In genomic region chr1:210260087-210260486, GRCh38 we compare ENCODE assay signal across 19 cellular contexts. TPM values are rescaled to one million over a fixed set of nuclear protein-coding genes. Genes with fewer than 3 reads are reported as not detected.
DNase-seq lines count a peak whose midpoint lies in the region; ATAC-seq, FAIRE-seq and TF ChIP-seq lines count a peak whose summit lies in the region.
"Had no signal": no experiment of that assay in that cellular context is flagged by ENCODE, and none has a peak within 500 bp of the region (broad histone marks: within the 10 kb centered on the region; RNA-seq: fewer than 3 reads in every experiment).

No MANE protein-coding gene starts in this region.

- H3K36me3 ChIP-seq in heart right ventricle (no peaks in the 10 kb centered on the region), MG63 (no peaks in the 10 kb centered on the region), H1 (ENCODE audit: control insufficient read depth in 2 of 4, insufficient read depth in 4 of 4, low read length in 3 of 4) (no peaks in the 10 kb centered on the region), suprapubic skin (no peaks in the 10 kb centered on the region)
- H3K36me3 ChIP-seq: esophagus muscularis mucosa, tibial artery had no signal

- H4K5ac ChIP-seq in H1 (ENCODE audit: insufficient read length, low read depth, low read length) = no peak overlapping the region

- CTCF ChIA-PET in H1 (lab: Charles Lee; ENCODE audit: partially characterized antibody) = interaction anchor here (0.8 to 1.9 kb wide), 4 partner anchors 12 to 33 kb away, joined by 3 to 4 read pairs (median 3); no protein-coding TSS in a partner anchor

- no peaks in the 10 kb centered on the region for H4K20me1 ChIP-seq in H1 (replicated peaks in 1 of 2; ENCODE audit: control insufficient read depth in 1 of 2, insufficient read depth in 2 of 2, low read length in 2 of 2)

- H2BK120ac ChIP-seq in H1 (replicated peaks; ENCODE audit: low read depth, low read length) = no peak overlapping the region

- H4K91ac ChIP-seq in H1 (replicated peaks; ENCODE audit: insufficient read length, low read length) = no peak overlapping the region

- H3K4me2 ChIP-seq in H1 (ENCODE audit: insufficient read depth in 1 of 2, low read depth in 2 of 2, low read length in 2 of 2) = no peak overlapping the region

- no peak overlapping the region for H3K9ac ChIP-seq in H1 (replicated peaks in 1 of 4; ENCODE audit: extremely low read depth in 1 of 4, low read depth in 3 of 4, low read length in 3 of 4)

- H3K14ac ChIP-seq in H1 (ENCODE audit: insufficient read length) = no peak overlapping the region

- POLR2A ChIA-PET in H1 (lab: Charles Lee; ENCODE audit: partially characterized antibody) = interaction anchor here (1.1 to 3.8 kb wide), 4 partner anchors 8 to 114 kb away, joined by 3 to 24 read pairs (median 5); no protein-coding TSS in a partner anchor

- TF ChIP-seq POLR2A in H1 (IDR thresholded peaks at IDR 0.05; ENCODE audit: control extremely low read depth in 1 of 2, low read depth in 2 of 2, low read length in 2 of 2) (no peak), suprapubic skin (IDR thresholded peaks at IDR 0.05) (no peak)

- H4K8ac ChIP-seq in H1 (ENCODE audit: extremely low read depth, insufficient read depth, low read length) = no peak overlapping the region

- no peaks in the 10 kb centered on the region for H3K79me2 ChIP-seq in H1 (ENCODE audit: control insufficient read depth in 1 of 2, insufficient read depth in 2 of 2, low read length in 2 of 2)

- no peak for FAIRE-seq in H1 (lab: Jason Lieb, UNC)
- no peak for FAIRE-seq in RCC 7860 (lab: Jason Lieb, UNC)
- FAIRE-seq: small intestine had no signal

- ATAC-seq in heart right ventricle = no peak
- no peak for ATAC-seq in left cardiac atrium
- ATAC-seq in HG03135 (IDR thresholded peaks at IDR 0.05; ENCODE audit: unreplicated experiment) = no peak
- ATAC-seq: left colon; natural killer cell treated with Interleukin-12 subunit alpha and Interleukin-12 subunit beta and Interleukin-15 and Interleukin-18, amount 100 ng/mL, for 72 hours had no signal

- TF ChIP-seq RAD21 in H1 (IDR thresholded peaks at IDR 0.05 in 1 of 2, conservative IDR thresholded peaks at IDR 0.05 in 1 of 2; ENCODE audit: low read depth in 2 of 2, low read length in 2 of 2) = no peak

- TF ChIP-seq EP300 in H1 (IDR thresholded peaks at IDR 0.05; ENCODE audit: borderline replicate concordance in 1 of 2, low read depth in 2 of 2, low read length in 2 of 2) = no peak
- TF ChIP-seq EP300 in suprapubic skin (IDR thresholded peaks at IDR 0.05) = no peak

- H2BK12ac ChIP-seq in H1 (ENCODE audit: low read depth, low read length) = no peak overlapping the region

- H3K79me1 ChIP-seq in H1 (ENCODE audit: low read depth, low read length) = no peaks in the 10 kb centered on the region

- H3K4me1 ChIP-seq in heart right ventricle (peaks cover 0 to 45% (median 26%) of the 10 kb centered on the region in 9 donors), H1 (replicated peaks in 1 of 4; ENCODE audit: control insufficient read depth in 3 of 4, insufficient read depth in 4 of 4, low read length in 3 of 4) (peaks cover 0 to 5% (median 2%) of the 10 kb centered on the region in 4 experiments; a peak in 2 of 7 replicates), suprapubic skin (peaks cover 56% of the 10 kb centered on the region)

- no peak overlapping the region for H2AFZ ChIP-seq in H1 (ENCODE audit: low read length)

- H3K27ac ChIP-seq in heart right ventricle (peak overlapping the region in 6 of 10 donors; percentile 2 to 86 (median 30)), H1 (ENCODE audit: low read depth, low read length) (no peak overlapping the region), suprapubic skin (peak overlapping the region; percentile 45)
- H3K27ac ChIP-seq: esophagus muscularis mucosa had no signal

- no peak for DNase-seq in heart right ventricle
- DNase-seq in left cardiac atrium = no peak
- DNase-seq in MG63 = peak; percentile 65
- no peak for DNase-seq in H1 (ENCODE audit: low read depth in 1 of 2, low spot score in 2 of 2)
- DNase-seq in suprapubic skin (ENCODE audit: low spot score in 2 of 2) = no peak
- DNase-seq in RCC 7860 (ENCODE audit: low spot score) = no peak
- DNase-seq in NCI-H748 treated with DMSO at 0.1 percent for 48 hours (lab: John Stamatoyannopoulos, UW) = no peak
- DNase-seq: activated CD4-positive, alpha-beta T cell treated with anti-CD3 and anti-CD28 coated beads, Interleukin-2, amount 10 ng/mL, durations not matched to agents 24 days and 14 days; effector memory CD4-positive, alpha-beta T cell; GDM1; left colon; NCI-H446 treated with DMSO at 0.1 percent for 48 hours; small intestine; stimulated activated naive CD4-positive, alpha-beta T cell; tibial artery had no signal

- H3K27me3 ChIP-seq in heart right ventricle (peaks cover 0 to 15% (median 0%) of the 10 kb centered on the region in 7 donors), MG63 (peaks cover 4% of the 10 kb centered on the region), H1 (replicated peaks in 1 of 4; ENCODE audit: control insufficient read depth in 3 of 4, extremely low read depth in 1 of 4, insufficient read depth in 3 of 4, low read length in 3 of 4) (no peaks in the 10 kb centered on the region; a peak in 1 of 7 replicates), suprapubic skin (no peaks in the 10 kb centered on the region)
- H3K27me3 ChIP-seq: esophagus muscularis mucosa, tibial artery had no signal

- H3K4me3 ChIP-seq in heart right ventricle (no peak overlapping the region), MG63 (no peak overlapping the region), H1 (ENCODE audit: extremely low read depth in 1 of 4, insufficient read depth in 2 of 4, low read depth in 3 of 4, low read length in 4 of 4) (no peak overlapping the region), suprapubic skin (no peak overlapping the region)
- H3K4me3 ChIP-seq: esophagus muscularis mucosa, tibial artery had no signal

- no peak overlapping the region for H3K4ac ChIP-seq in H1 (replicated peaks; ENCODE audit: insufficient read length, low read depth, low read length)

- intact Hi-C loops in heart right ventricle (cut with DNase I) = no loop called here
- intact Hi-C loops in left cardiac atrium (cut with DNase I) = no loop called here

- no peak overlapping the region for H3K56ac ChIP-seq in H1 (replicated peaks; ENCODE audit: insufficient read length, low read depth, low read length)

- no peak overlapping the region for H2AK5ac ChIP-seq in H1 (ENCODE audit: low read depth, low read length)

- no peak overlapping the region for H2BK5ac ChIP-seq in H1 (ENCODE audit: low read depth, low read length)

- no peak for TF ChIP-seq CTCF in heart right ventricle (IDR thresholded peaks at IDR 0.05)
- TF ChIP-seq CTCF in H1 (IDR thresholded peaks at IDR 0.05; ENCODE audit: control extremely low read depth in 1 of 3, insufficient read depth in 1 of 3, low read depth in 1 of 3, low read length in 3 of 3) = no peak
- no peak for TF ChIP-seq CTCF in suprapubic skin (IDR thresholded peaks at IDR 0.05)

- no peak overlapping the region for H3K23ac ChIP-seq in H1 (ENCODE audit: insufficient read length)

- 0 out of 2 replicates have a peak overlapping the region, but pooled peaks have one; percentile 82 for H2BK20ac ChIP-seq in H1 (ENCODE audit: low read length)

- H2BK15ac ChIP-seq in H1 (ENCODE audit: low read length) = no peak overlapping the region

- 47 to 59% methylated on average over 4 of the region's 4 CpGs for WGBS in heart right ventricle, 2 donors
- 73% methylated on average over 4 of the region's 4 CpGs; no CpG with 5 or more reads in 1 of the 2 experiments for WGBS in H1 (ENCODE audit: extremely low coverage in 1 of 2, insufficient coverage in 1 of 2, insufficient read length in 1 of 2, insufficient replicate concordance in 2 of 2, low coverage in 1 of 2, low lambda C conversion rate in 2 of 2, missing lambda C conversion rate in 1 of 2), 2 experiments
- WGBS in suprapubic skin = 42% methylated on average over 4 of the region's 4 CpGs

- H3K9me3 ChIP-seq in heart right ventricle (no peaks in the 10 kb centered on the region), MG63 (no peaks in the 10 kb centered on the region), H1 (ENCODE audit: insufficient read depth in 2 of 2, low read depth in 1 of 2, low read length in 1 of 2) (no peaks in the 10 kb centered on the region), suprapubic skin (no peaks in the 10 kb centered on the region)
- H3K9me3 ChIP-seq: esophagus muscularis mucosa, tibial artery had no signal

- H3K18ac ChIP-seq in H1 (ENCODE audit: extremely low read depth, low read length) = no peak overlapping the region

- no peaks in the 10 kb centered on the region; the same call in 1 of the 2 replicates for H3K23me2 ChIP-seq in H1 (ENCODE audit: low read depth, low read length)

TF ChIP-seq in H1, 55 proteins besides CTCF, POLR2A, EP300 and RAD21 (continues in another document):
- TF ChIP-seq SRF (IDR thresholded peaks at IDR 0.05; ENCODE audit: low read depth, low read length) = no peak
- TF ChIP-seq SP4 (IDR thresholded peaks at IDR 0.05; ENCODE audit: low read length) = no peak
- TF ChIP-seq SP1 (IDR thresholded peaks at IDR 0.05; ENCODE audit: low read depth, low read length) = no peak
- TF ChIP-seq EZH2 (IDR thresholded peaks at IDR 0.05; ENCODE audit: low read depth, low read length, severe bottlenecking) = no peak
- TF ChIP-seq HDAC6 (IDR thresholded peaks at IDR 0.05; ENCODE audit: low read depth, low read length) = no peak
- TF ChIP-seq ZNF274 (IDR thresholded peaks at IDR 0.05; ENCODE audit: borderline replicate concordance, extremely low read depth, low read length) = no peak
- no peak for TF ChIP-seq GTF2F1 (IDR thresholded peaks at IDR 0.05; ENCODE audit: borderline replicate concordance, low read depth, low read length)
- TF ChIP-seq TBP (IDR thresholded peaks at IDR 0.05; ENCODE audit: low read depth, low read length) = no peak
- TF ChIP-seq TCF12 (IDR thresholded peaks at IDR 0.05; ENCODE audit: low read depth, low read length) = no peak
- no peak for TF ChIP-seq CHD1 (IDR thresholded peaks at IDR 0.05; ENCODE audit: low read depth, low read length)

RNA-seq across cellular contexts. Expression of gene SERTAD4, which starts 27.5 kb away (rescaled TPM):
- 1 to 10 TPM; 1.5 to 5.4 (median 2.8) TPM for total RNA-seq in heart right ventricle
- 1 to 10 TPM; 2.1 to 2.3 TPM for polyA plus RNA-seq in heart right ventricle
- 1 to 10 TPM; 5.2 to 7.0 TPM for total RNA-seq in left cardiac atrium
- 0.69 TPM in 1 of 2 replicates, not detected in the other for total RNA-seq in MG63 (2014; rRNA removed; shearing (Covaris generic); ENCODE audit: low replicate concordance)
- total RNA-seq in H1 (2021; fragmentation: NEBNext Ultra II Directional; extraction: Animal tissue kit (Norgen Biotek cat#: 25700)) = 3.2 and 3.3 TPM in 2 replicates
- polyA plus RNA-seq in H1 (2011; rRNA removed) = 0.54 and 0.80 TPM in 2 replicates
- polyA plus RNA-seq in H1 (2011; cell fraction: cytosol; rRNA removed) = 0.63 TPM
- polyA plus RNA-seq in H1 (2011; cell fraction: nucleus; rRNA removed) = 1.2 TPM
- 0.92 to 1.7 TPM (median 1.5 TPM) in 4 replicates for polyA plus RNA-seq in H1 (2012, experiment 1 of 2)
- 0.21 TPM for polyA plus RNA-seq in H1 (2012, experiment 2 of 2)
- polyA plus RNA-seq in H1 (2013, experiment 1 of 2) = 3.9 TPM
- 4.0 TPM for polyA plus RNA-seq in H1 (2013, experiment 2 of 2)
- 0.85 and 1.2 TPM in 2 replicates for polyA minus RNA-seq in H1 (2011; rRNA and poly(A)+ RNA removed)
- polyA minus RNA-seq in H1 (2011; cell fraction: cytosol; rRNA and poly(A)+ RNA removed) = 0.51 TPM
- polyA minus RNA-seq in H1 (2011; cell fraction: nucleus; rRNA and poly(A)+ RNA removed) = 2.9 TPM
- total RNA-seq in suprapubic skin = 10 to 100 TPM in 3 of 4 donors, 1 to 10 TPM in 1; 8.5 to 24.1 (median 16.8) TPM
- total RNA-seq: activated CD4-positive, alpha-beta T cell treated with anti-CD3 and anti-CD28 coated beads, Interleukin-2, amount 10 ng/mL, durations not matched to agents 24 days and 14 days; natural killer cell treated with Interleukin-12 subunit alpha and Interleukin-12 subunit beta and Interleukin-15 and Interleukin-18, amount 100 ng/mL, for 72 hours had no signal
- polyA plus RNA-seq: IgD-negative memory B cell had no signal
